Comparison of ENCODE assay signal across 8 cellular contexts in genomic region chr2:26173596-26174482, GRCh38. TPM values are rescaled to one million over a fixed set of nuclear protein-coding genes. Genes with fewer than 3 reads are reported as not detected.
DNase-seq lines count a peak whose midpoint lies in the region; ATAC-seq and TF ChIP-seq lines count a peak whose summit lies in the region.

No MANE protein-coding gene starts in this region.

- TF ChIP-seq CTCF in RWPE2 (IDR thresholded peaks at IDR 0.05; ENCODE audit: poor library complexity, severe bottlenecking) (no peak), GM10248 (IDR thresholded peaks at IDR 0.05; ENCODE audit: control extremely low read depth, extremely low read depth, low read depth, missing control alignments) (no peak)

- H3K27me3 ChIP-seq in H7 (ENCODE audit: control insufficient read depth, insufficient read depth, low read length) (peaks cover 14% of the 10 kb centered on the region), RWPE2 (ENCODE audit: insufficient read depth, poor library complexity, severe bottlenecking) (no peaks in the 10 kb centered on the region)

- H3K4me3 ChIP-seq in H7 (ENCODE audit: insufficient read depth, low read depth, low read length), result peak overlapping the region; percentile 75
- peak overlapping the region; percentile 49 for H3K4me3 ChIP-seq in RWPE2 (ENCODE audit: severe bottlenecking)

- no peak overlapping the region for H3K27ac ChIP-seq in RWPE2 (ENCODE audit: poor library complexity, severe bottlenecking)

- H3K36me3 ChIP-seq in H7 (replicated peaks; ENCODE audit: control insufficient read depth, insufficient read depth, low read length), result peaks cover 6% of the 10 kb centered on the region
- no peaks in the 10 kb centered on the region for H3K36me3 ChIP-seq in RWPE2 (ENCODE audit: low read depth)

- intact Hi-C loops in head of caudate nucleus (cut with DNase I), result loop anchor here (10.0 kb wide), 1 partner anchor 71 kb away; the partner anchor contains the start of genes HADHA and HADHB

- H3K4me1 ChIP-seq in RWPE2 (ENCODE audit: insufficient read depth, poor library complexity, severe bottlenecking), result no peaks in the 10 kb centered on the region

- ATAC-seq in RWPE2 (ENCODE audit: low read depth), result no peak
- no peak for ATAC-seq in HG03095 (IDR thresholded peaks at IDR 0.05; ENCODE audit: unreplicated experiment)
- ATAC-seq in GM21825 (IDR thresholded peaks at IDR 0.05; ENCODE audit: unreplicated experiment), result no peak

- POLR2A ChIA-PET in GM10248 (lab: Yijun Ruan, JAX), result interaction anchor here (0.7 kb wide), 1 partner anchor 71 kb away, joined by 3 read pairs; the partner anchor contains the start of genes HADHA and HADHB

- H3K9me3 ChIP-seq in RWPE2 (ENCODE audit: severe bottlenecking), result no peaks in the 10 kb centered on the region

- CTCF ChIA-PET in GM10248 (lab: Yijun Ruan, JAX), result interaction anchor here (1.5 to 4.0 kb wide), 2 partner anchors 11 to 13 kb away, joined by 4 to 17 read pairs; no protein-coding TSS in a partner anchor

- peak; percentile 89 for DNase-seq in H7
- no peak for DNase-seq in RWPE2 (ENCODE audit: low spot score)
- DNase-seq in head of caudate nucleus, result peak in 34 of 42 donors; percentile 21 to 81 (median 48)
- peak; percentile 64 for DNase-seq in retina
- no peak for DNase-seq in NCI-H1436 treated with DMSO at 0.1 percent for 48 hours (lab: John Stamatoyannopoulos, UW)
- no peak for DNase-seq in GM10248 (ENCODE audit: extremely low spot score)

RNA-seq across cellular contexts. Expression of gene GAREM2, which starts 1.0 kb away (rescaled TPM):
- 7.2 and 9.5 TPM in 2 replicates for total RNA-seq in H7 (2014; rRNA removed; shearing (Covaris generic))

Comparison
In these comparisons a context has a peak if more than half of its experiments do, and no peak if none do; other contexts are left out.
1. DNase-seq: peak in H7 (single experiment), head of caudate nucleus (34 of 42) and retina (single experiment); none in RWPE2 (single experiment), NCI-H1436 treated with DMSO at 0.1 percent for 48 hours (single experiment) and GM10248 (single experiment).